Comparison of ENCODE assay signal across 1 cellular context in the genomic region with DNA sequence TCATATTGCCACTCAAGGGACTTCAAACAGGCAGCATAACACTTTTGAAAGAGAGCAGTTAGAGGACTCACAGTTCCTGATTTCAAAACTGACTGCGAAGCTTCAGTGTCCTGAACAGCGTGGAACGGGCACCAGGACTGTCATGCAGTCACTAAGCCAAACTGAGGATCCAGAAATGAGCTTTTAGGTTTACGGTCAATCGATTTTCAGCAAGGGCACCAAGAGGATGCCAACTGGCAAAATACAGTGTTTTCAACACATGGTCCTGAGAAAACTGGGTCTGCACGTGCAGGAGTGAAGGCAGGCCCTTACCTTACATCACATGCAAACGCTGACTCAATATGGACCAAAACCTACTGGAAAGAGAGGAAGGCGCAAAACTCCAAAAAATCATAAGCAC.
TF ChIP-seq lines count a peak whose summit lies in the region.

No MANE protein-coding gene starts in this region.

TF ChIP-seq in liver, 16 proteins besides CTCF, POLR2A, EP300 and RAD21 (continued from another document):
- TF ChIP-seq, protein P1, sequence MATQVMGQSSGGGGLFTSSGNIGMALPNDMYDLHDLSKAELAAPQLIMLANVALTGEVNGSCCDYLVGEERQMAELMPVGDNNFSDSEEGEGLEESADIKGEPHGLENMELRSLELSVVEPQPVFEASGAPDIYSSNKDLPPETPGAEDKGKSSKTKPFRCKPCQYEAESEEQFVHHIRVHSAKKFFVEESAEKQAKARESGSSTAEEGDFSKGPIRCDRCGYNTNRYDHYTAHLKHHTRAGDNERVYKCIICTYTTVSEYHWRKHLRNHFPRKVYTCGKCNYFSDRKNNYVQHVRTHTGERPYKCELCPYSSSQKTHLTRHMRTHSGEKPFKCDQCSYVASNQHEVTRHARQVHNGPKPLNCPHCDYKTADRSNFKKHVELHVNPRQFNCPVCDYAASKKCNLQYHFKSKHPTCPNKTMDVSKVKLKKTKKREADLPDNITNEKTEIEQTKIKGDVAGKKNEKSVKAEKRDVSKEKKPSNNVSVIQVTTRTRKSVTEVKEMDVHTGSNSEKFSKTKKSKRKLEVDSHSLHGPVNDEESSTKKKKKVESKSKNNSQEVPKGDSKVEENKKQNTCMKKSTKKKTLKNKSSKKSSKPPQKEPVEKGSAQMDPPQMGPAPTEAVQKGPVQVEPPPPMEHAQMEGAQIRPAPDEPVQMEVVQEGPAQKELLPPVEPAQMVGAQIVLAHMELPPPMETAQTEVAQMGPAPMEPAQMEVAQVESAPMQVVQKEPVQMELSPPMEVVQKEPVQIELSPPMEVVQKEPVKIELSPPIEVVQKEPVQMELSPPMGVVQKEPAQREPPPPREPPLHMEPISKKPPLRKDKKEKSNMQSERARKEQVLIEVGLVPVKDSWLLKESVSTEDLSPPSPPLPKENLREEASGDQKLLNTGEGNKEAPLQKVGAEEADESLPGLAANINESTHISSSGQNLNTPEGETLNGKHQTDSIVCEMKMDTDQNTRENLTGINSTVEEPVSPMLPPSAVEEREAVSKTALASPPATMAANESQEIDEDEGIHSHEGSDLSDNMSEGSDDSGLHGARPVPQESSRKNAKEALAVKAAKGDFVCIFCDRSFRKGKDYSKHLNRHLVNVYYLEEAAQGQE (IDR thresholded peaks at IDR 0.05): peak; percentile 60
- TF ChIP-seq HNF4A (conservative IDR thresholded peaks at IDR 0.05): peak; percentile 9 to 85
- TF ChIP-seq YY1 (IDR thresholded peaks at IDR 0.05): peak; percentile 62
- peak; percentile 16 for TF ChIP-seq FOXA1 (IDR thresholded peaks at IDR 0.05)
- no peak for TF ChIP-seq NR2F2 (IDR thresholded peaks at IDR 0.05)
- peak in 1 of 2 donors; percentile 58 for TF ChIP-seq GABPA (IDR thresholded peaks at IDR 0.05 in 1 of 2, conservative IDR thresholded peaks at IDR 0.05 in 1 of 2)
- TF ChIP-seq, protein P2, sequence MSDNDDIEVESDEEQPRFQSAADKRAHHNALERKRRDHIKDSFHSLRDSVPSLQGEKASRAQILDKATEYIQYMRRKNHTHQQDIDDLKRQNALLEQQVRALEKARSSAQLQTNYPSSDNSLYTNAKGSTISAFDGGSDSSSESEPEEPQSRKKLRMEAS (IDR thresholded peaks at IDR 0.05): peak; percentile 96
- TF ChIP-seq, protein P3, sequence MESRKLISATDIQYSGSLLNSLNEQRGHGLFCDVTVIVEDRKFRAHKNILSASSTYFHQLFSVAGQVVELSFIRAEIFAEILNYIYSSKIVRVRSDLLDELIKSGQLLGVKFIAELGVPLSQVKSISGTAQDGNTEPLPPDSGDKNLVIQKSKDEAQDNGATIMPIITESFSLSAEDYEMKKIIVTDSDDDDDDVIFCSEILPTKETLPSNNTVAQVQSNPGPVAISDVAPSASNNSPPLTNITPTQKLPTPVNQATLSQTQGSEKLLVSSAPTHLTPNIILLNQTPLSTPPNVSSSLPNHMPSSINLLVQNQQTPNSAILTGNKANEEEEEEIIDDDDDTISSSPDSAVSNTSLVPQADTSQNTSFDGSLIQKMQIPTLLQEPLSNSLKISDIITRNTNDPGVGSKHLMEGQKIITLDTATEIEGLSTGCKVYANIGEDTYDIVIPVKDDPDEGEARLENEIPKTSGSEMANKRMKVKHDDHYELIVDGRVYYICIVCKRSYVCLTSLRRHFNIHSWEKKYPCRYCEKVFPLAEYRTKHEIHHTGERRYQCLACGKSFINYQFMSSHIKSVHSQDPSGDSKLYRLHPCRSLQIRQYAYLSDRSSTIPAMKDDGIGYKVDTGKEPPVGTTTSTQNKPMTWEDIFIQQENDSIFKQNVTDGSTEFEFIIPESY (IDR thresholded peaks at IDR 0.05): no peak
- TF ChIP-seq TAF1 (conservative IDR thresholded peaks at IDR 0.05): no peak
